Comparison of ENCODE assay signal across 15 cellular contexts in genomic region chr6:54191460-54191859, GRCh38.
DNase-seq lines count a peak whose midpoint lies in the region; ATAC-seq, FAIRE-seq and TF ChIP-seq lines count a peak whose summit lies in the region.
"Had no signal": no experiment of that assay in that cellular context is flagged by ENCODE, and none has a peak within 500 bp of the region (broad histone marks: within the 10 kb centered on the region; RNA-seq: fewer than 3 reads in every experiment).

No MANE protein-coding gene starts in this region.

- H3K4me1 Mint-ChIP-seq in stimulated activated naive CD8-positive, alpha-beta T cell treated with anti-CD3 and anti-CD28 coated beads, Interleukin-15, amount 100 ng/mL, for 72 hours: no peaks in the 10 kb centered on the region

- H3K27ac Mint-ChIP-seq in stimulated activated naive CD8-positive, alpha-beta T cell treated with anti-CD3 and anti-CD28 coated beads, Interleukin-15, amount 100 ng/mL, for 72 hours: no peak overlapping the region
- H3K27ac Mint-ChIP-seq: CD4-positive, alpha-beta T cell; nephron progenitor cell had no signal

- ATAC-seq in stimulated activated naive CD8-positive, alpha-beta T cell treated with anti-CD3 and anti-CD28 coated beads, Interleukin-15, amount 100 ng/mL, for 72 hours: no peak
- ATAC-seq: esophagus mucosa, Panc1 had no signal

- no peaks in the 10 kb centered on the region for H3K27me3 Mint-ChIP-seq in stimulated activated naive CD8-positive, alpha-beta T cell treated with anti-CD3 and anti-CD28 coated beads, Interleukin-15, amount 100 ng/mL, for 72 hours
- H3K27me3 Mint-ChIP-seq: CD4-positive, alpha-beta T cell had no signal

- peak; percentile 25 for DNase-seq in Ammon's horn (ENCODE audit: low spot score)
- DNase-seq in NB4 (ENCODE audit: low read depth): peak; percentile 16
- peak; percentile 84 for DNase-seq in amniotic epithelial cell (ENCODE audit: low read depth)
- DNase-seq in NCI-H2196 (lab: John Stamatoyannopoulos, UW; ENCODE audit: unreplicated experiment): no peak
- no peak for DNase-seq in midbrain (lab: John Stamatoyannopoulos, UW)
- no peak for DNase-seq in activated T-cell treated with anti-CD3 and anti-CD28 coated beads, Interleukin-2, amount 50 U/mL, for 1 hour
- no peak for DNase-seq in stimulated activated naive CD8-positive, alpha-beta T cell treated with anti-CD3 and anti-CD28 coated beads, Interleukin-15, amount 100 ng/mL, for 72 hours
- DNase-seq: anterior cingulate cortex; CD4-positive, alpha-beta T cell; NCI-H1417 treated with DMSO at 0.1 percent for 48 hours; nephron progenitor cell had no signal

- H3K4me3 ChIP-seq in NB4 (ENCODE audit: low read depth, low read length): no peak overlapping the region

- peak; percentile 81 for FAIRE-seq in islet of Langerhans (lab: Jason Lieb, UNC)
- FAIRE-seq: keratinocyte had no signal

- TF ChIP-seq CTCF in NB4 (IDR thresholded peaks at IDR 0.05; ENCODE audit: low read depth, low read length): no peak

- H3K9me3 Mint-ChIP-seq in stimulated activated naive CD8-positive, alpha-beta T cell treated with anti-CD3 and anti-CD28 coated beads, Interleukin-15, amount 100 ng/mL, for 72 hours: peaks cover 0 to 5% of the 10 kb centered on the region in 2 donors
- H3K9me3 Mint-ChIP-seq: CD4-positive, alpha-beta T cell; nephron progenitor cell had no signal

- no peak for TF ChIP-seq POLR2A in NB4 (IDR thresholded peaks at IDR 0.05; ENCODE audit: extremely low read depth, insufficient read length)

- no peak overlapping the region for H3K4me3 Mint-ChIP-seq in stimulated activated naive CD8-positive, alpha-beta T cell treated with anti-CD3 and anti-CD28 coated beads, Interleukin-15, amount 100 ng/mL, for 72 hours
- H3K4me3 Mint-ChIP-seq: CD4-positive, alpha-beta T cell; nephron progenitor cell had no signal

Comparison
In these comparisons a context has a peak if more than half of its experiments do, and no peak if none do; other contexts are left out.
1. DNase-seq: peak in Ammon's horn (single experiment), NB4 (single experiment) and amniotic epithelial cell (single experiment); none in NCI-H2196 (single experiment), midbrain (single experiment), activated T-cell treated with anti-CD3 and anti-CD28 coated beads, Interleukin-2, amount 50 U/mL, for 1 hour (single experiment) and stimulated activated naive CD8-positive, alpha-beta T cell treated with anti-CD3 and anti-CD28 coated beads, Interleukin-15, amount 100 ng/mL, for 72 hours (0 of 2).